ENCODE assay signal across 10 cellular contexts in the genomic region with DNA sequence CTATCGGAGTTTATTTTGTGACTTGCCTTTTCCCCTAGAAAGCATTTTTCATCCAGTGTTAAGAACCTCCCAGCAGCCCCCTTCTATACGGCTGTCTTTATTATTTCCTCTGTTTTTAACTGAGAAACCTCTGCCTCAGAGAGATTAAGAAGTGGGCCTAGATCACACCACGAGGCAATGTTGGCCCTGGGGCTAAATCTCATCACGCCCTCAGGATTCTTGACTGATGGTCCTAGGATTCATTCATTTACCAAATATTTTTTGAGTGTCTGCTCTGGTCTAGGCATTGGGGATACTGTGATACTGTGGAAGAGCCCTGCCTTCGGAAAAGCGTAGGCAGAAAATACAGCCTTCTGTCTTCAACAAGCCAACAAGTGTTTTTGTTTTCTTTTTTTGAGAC. TPM values are rescaled to one million over a fixed set of nuclear protein-coding genes. Genes with fewer than 3 reads are reported as not detected.
"Had no signal": no experiment of that assay in that cellular context is flagged by ENCODE, and none has a peak within 500 bp of the region (broad histone marks: within the 10 kb centered on the region; RNA-seq: fewer than 3 reads in every experiment).

No MANE protein-coding gene starts in this region.

- H3K4me3 Mint-ChIP-seq: HFFc6 had no signal

- H3K27ac Mint-ChIP-seq: HFFc6 had no signal

- H2AFZ ChIP-seq: GM23248 had no signal

- H3K4me1 ChIP-seq: HAP-1 had no signal

- H3K9ac ChIP-seq: GM23248 had no signal

- ATAC-seq: HCT116, K562 had no signal

- H3K9me3 Mint-ChIP-seq: HFFc6 had no signal

- H3K36me3 ChIP-seq: HAP-1 had no signal

- H3K4me3 ChIP-seq: GM23248, HAP-1, K562 had no signal

- H3K27ac ChIP-seq: GM23248 had no signal

- H3K9me3 ChIP-seq: HAP-1 had no signal

- DNase-seq: GM23248, GOT3, H7, HFFc6, IMR-90, KG1 had no signal

RNA-seq across cellular contexts. Expression of a gene that starts 42.1 kb away (rescaled TPM):
- total RNA-seq: HT-29, K562 had no signal
- polyA plus RNA-seq: K562 had no signal
